In genomic region chr5:154447074-154447725, GRCh38 we compare ENCODE assay signal across 8 cellular contexts. TPM values are rescaled to one million over a fixed set of nuclear protein-coding genes. Genes with fewer than 3 reads are reported as not detected.
DNase-seq lines count a peak whose midpoint lies in the region; ATAC-seq and TF ChIP-seq lines count a peak whose summit lies in the region.

No MANE protein-coding gene starts in this region.

- peaks cover 40% of the 10 kb centered on the region for H3K4me1 ChIP-seq in CD8-positive, alpha-beta T cell (ENCODE audit: insufficient read depth, low read length)
- peaks cover 9% of the 10 kb centered on the region for H3K4me1 ChIP-seq in ectodermal cell (ENCODE audit: control insufficient read depth, insufficient read depth, low read length)
- H3K4me1 ChIP-seq in neuron (ENCODE audit: insufficient read depth, low read length) = peaks cover 20% of the 10 kb centered on the region

- no peak for ATAC-seq in CD8-positive, alpha-beta T cell
- no peak for ATAC-seq in GM21367 (IDR thresholded peaks at IDR 0.05; ENCODE audit: unreplicated experiment)

- peak overlapping the region; percentile 79 for H3K27ac ChIP-seq in CD8-positive, alpha-beta T cell (ENCODE audit: low read depth, low read length)
- H3K27ac ChIP-seq in ectodermal cell (ENCODE audit: insufficient read depth, low read depth, low read length, poor library complexity, severe bottlenecking) = no peak overlapping the region

- H3K36me3 Mint-ChIP-seq in CD8-positive, alpha-beta T cell = peaks cover 38% of the 10 kb centered on the region

- H3K4me3 Mint-ChIP-seq in CD8-positive, alpha-beta T cell = peak overlapping the region; percentile 89

- H3K36me3 ChIP-seq in CD8-positive, alpha-beta T cell (ENCODE audit: insufficient read depth, low read length) = peaks cover 13% of the 10 kb centered on the region
- H3K36me3 ChIP-seq in ectodermal cell (ENCODE audit: control insufficient read depth, insufficient read depth, low read length) (peaks cover 3% of the 10 kb centered on the region), neuron (ENCODE audit: insufficient read depth, low read length) (peaks cover 17% of the 10 kb centered on the region)

- WGBS in ectodermal cell, 2 experiments = 2 to 4% methylated on average over 10 of the region's 10 CpGs

- CTCF ChIA-PET in CD8-positive, alpha-beta T cell (lab: Charles Lee) = interaction anchor here (1.4 to 2.1 kb wide), 2 partner anchors 9 to 256 kb away, joined by 3 to 5 read pairs; partner anchors contain the start of gene GALNT10

- intact Hi-C loops in CD8-positive, alpha-beta T cell (cut with DNase I, micrococcal nuclease) = loop anchor here in 1 of 2 experiments (2.0 to 5.0 kb wide), 3 partner anchors 310 to 490 kb away; partner anchors contain the start of genes FAM114A2, GEMIN5, LARP1 and MFAP3

- H2AFZ ChIP-seq in neuron (ENCODE audit: low read depth, low read length) = peak overlapping the region; percentile 77

- peaks cover 56% of the 10 kb centered on the region for H3K4me1 Mint-ChIP-seq in CD8-positive, alpha-beta T cell (ENCODE audit: low read depth)

- H3K27me3 Mint-ChIP-seq in CD8-positive, alpha-beta T cell (ENCODE audit: low read depth) = no peaks in the 10 kb centered on the region

- no peak for TF ChIP-seq CTCF in CD8-positive, alpha-beta T cell (IDR thresholded peaks at IDR 0.05)

- no peaks in the 10 kb centered on the region for H3K27me3 ChIP-seq in CD8-positive, alpha-beta T cell (ENCODE audit: insufficient read depth, low read length)
- H3K27me3 ChIP-seq in ectodermal cell (ENCODE audit: control insufficient read depth, insufficient read depth, low read length, poor library complexity, severe bottlenecking) (no peaks in the 10 kb centered on the region), neuron (ENCODE audit: insufficient read depth, low read length) (no peaks in the 10 kb centered on the region)

- H3K4me3 ChIP-seq in CD8-positive, alpha-beta T cell (ENCODE audit: low read depth, low read length) = peak overlapping the region; percentile 100
- H3K4me3 ChIP-seq in ectodermal cell (ENCODE audit: insufficient read depth, low read depth, low read length) = peak overlapping the region; percentile 88
- peak overlapping the region; percentile 81 for H3K4me3 ChIP-seq in neuron (ENCODE audit: low read length)

- no peak for DNase-seq in CD8-positive, alpha-beta T cell
- DNase-seq in NCI-H748 (lab: John Stamatoyannopoulos, UW; ENCODE audit: unreplicated experiment) = peak; percentile 28
- no peak for DNase-seq in NCI-H345 treated with DMSO at 0.1 percent for 48 hours (lab: John Stamatoyannopoulos, UW; ENCODE audit: unreplicated experiment)
- DNase-seq in stimulated activated naive CD4-positive, alpha-beta T cell treated with Interleukin-2 at 50 U/mL for 16 hours (lab: John Stamatoyannopoulos, UW) = no peak
- DNase-seq in HPDE6-E6E7 (ENCODE audit: extremely low spot score) = no peak

- no peaks in the 10 kb centered on the region for H3K9me3 ChIP-seq in CD8-positive, alpha-beta T cell (ENCODE audit: low read length)
- H3K9me3 ChIP-seq in ectodermal cell (ENCODE audit: control insufficient read depth, low read length) (no peaks in the 10 kb centered on the region), neuron (ENCODE audit: low read length) (no peaks in the 10 kb centered on the region)

- H3K9me3 Mint-ChIP-seq in CD8-positive, alpha-beta T cell = no peaks in the 10 kb centered on the region

- POLR2A ChIA-PET in CD8-positive, alpha-beta T cell (lab: Charles Lee) = interaction anchor here (1.4 to 1.5 kb wide), 2 partner anchors 257 to 409 kb away, joined by 4 to 5 read pairs; partner anchors contain the start of genes FAM114A2, GALNT10 and MFAP3

- H3K27ac Mint-ChIP-seq in CD8-positive, alpha-beta T cell = peak overlapping the region; percentile 80

RNA-seq across cellular contexts. Expression of gene SAP30L, which starts 1.4 kb away (rescaled TPM):
- 10 to 100 TPM; 24.1 to 25.4 TPM for total RNA-seq in CD8-positive, alpha-beta T cell
- polyA plus RNA-seq in ectodermal cell (2013, experiment 1 of 4) = 44.8 TPM
- 33.5 TPM for polyA plus RNA-seq in ectodermal cell (2013, experiment 2 of 4)
- polyA plus RNA-seq in ectodermal cell (2013, experiment 3 of 4) = 35.9 TPM
- polyA plus RNA-seq in ectodermal cell (2013, experiment 4 of 4) = 44.7 TPM

RNA-seq across cellular contexts. Expression of gene HAND1, which starts 30.8 kb away (rescaled TPM):
- total RNA-seq in CD8-positive, alpha-beta T cell = not detected
- 1.5 TPM for polyA plus RNA-seq in ectodermal cell (2013, experiment 1 of 4)
- polyA plus RNA-seq in ectodermal cell (2013, experiment 2 of 4) = 0.89 TPM
- polyA plus RNA-seq in ectodermal cell (2013, experiment 3 of 4) = 4.7 TPM
- polyA plus RNA-seq in ectodermal cell (2013, experiment 4 of 4) = 2.2 TPM
